Comparison of ENCODE assay signal across 17 cellular contexts in genomic region chr14:103310576-103311095, GRCh38.
"Had no signal": no experiment of that assay in that cellular context is flagged by ENCODE, and none has a peak within 500 bp of the region (broad histone marks: within the 10 kb centered on the region; RNA-seq: fewer than 3 reads in every experiment).

No MANE protein-coding gene starts in this region.

- H3K27me3 ChIP-seq: body of pancreas, heart right ventricle, stomach had no signal

- H3K36me3 ChIP-seq: heart right ventricle, left ventricle myocardium inferior, stomach, transverse colon had no signal

- H3K9me3 ChIP-seq: body of pancreas, left ventricle myocardium inferior, stomach, transverse colon had no signal

- H3K27ac ChIP-seq: body of pancreas, heart right ventricle, left ventricle myocardium inferior, stomach, transverse colon, VCaP had no signal

- DNase-seq: activated CD4-positive, alpha-beta memory T cell treated with anti-CD3 and anti-CD28 coated beads, Interleukin-2, amount 10 ng/mL, durations not matched to agents 7 days and 5 days; activated CD4-positive, alpha-beta T cell treated with anti-CD3 and anti-CD28 coated beads, Interleukin-2, amount 10 ng/mL, durations not matched to agents 24 days and 14 days; activated gamma-delta T cell; activated naive CD4-positive, alpha-beta T cell treated with anti-CD3 and anti-CD28 coated beads, Interleukin-2, amount 50 U/mL, for 16 hours; activated naive CD8-positive, alpha-beta T cell treated with anti-CD3 and anti-CD28 coated beads, Interleukin-2, amount 50 U/mL, for 24 hours; activated T-cell treated with anti-CD3 and anti-CD28 coated beads, Interleukin-2, amount 50 U/mL, for 72 hours; body of pancreas; central memory CD4-positive, alpha-beta T cell; heart right ventricle; islet precursor cell; left ventricle myocardium inferior; mammary epithelial cell; small intestine; stimulated activated CD4-positive, alpha-beta T cell treated with anti-CD3 and anti-CD28 coated beads, Interleukin-15, amount 100 ng/mL, for 24 hours; stomach; transverse colon had no signal

- H3K4me3 ChIP-seq: body of pancreas, heart right ventricle, left ventricle myocardium inferior, stomach, transverse colon had no signal

- H3K4me1 ChIP-seq: transverse colon had no signal
